Comparison of ENCODE assay signal across 8 cellular contexts in genomic region chr9:37471942-37472679, GRCh38.
DNase-seq lines count a peak whose midpoint lies in the region; ATAC-seq and TF ChIP-seq lines count a peak whose summit lies in the region.

No MANE protein-coding gene starts in this region.

- no peak for TF ChIP-seq CTCF in RWPE2 (IDR thresholded peaks at IDR 0.05; ENCODE audit: poor library complexity, severe bottlenecking)

- peaks cover 11% of the 10 kb centered on the region for H3K4me1 ChIP-seq in RWPE2 (ENCODE audit: insufficient read depth, poor library complexity, severe bottlenecking)
- H3K4me1 ChIP-seq in muscle layer of duodenum (ENCODE audit: control insufficient read depth in 1 of 2, insufficient read depth in 2 of 2, low read length in 2 of 2): peaks cover 0 to 7% of the 10 kb centered on the region in 2 donors

- ATAC-seq in RWPE2 (ENCODE audit: low read depth) (peak; percentile 93), GM21737 (IDR thresholded peaks at IDR 0.05; ENCODE audit: unreplicated experiment) (no peak)

- H3K36me3 ChIP-seq in RWPE2 (ENCODE audit: low read depth) (no peaks in the 10 kb centered on the region), muscle layer of duodenum (ENCODE audit: control insufficient read depth in 1 of 2, insufficient read depth in 2 of 2, low read length in 2 of 2) (no peaks in the 10 kb centered on the region)

- H3K27ac ChIP-seq in RWPE2 (ENCODE audit: poor library complexity, severe bottlenecking) (peak overlapping the region; percentile 96), epithelial cell of prostate (peak overlapping the region; percentile 86), muscle layer of duodenum (ENCODE audit: low read length) (peak overlapping the region; percentile 84)

- no peak for DNase-seq in RWPE2 (ENCODE audit: low spot score)
- no peak for DNase-seq in epithelial cell of prostate (ENCODE audit: low read depth, low spot score)
- DNase-seq in NOMO-1 treated with DMSO at 0.1 percent for 48 hours (lab: John Stamatoyannopoulos, UW; ENCODE audit: unreplicated experiment): no peak
- DNase-seq in HUDEP-2 (lab: John Stamatoyannopoulos, UW; ENCODE audit: unreplicated experiment in 76 of 76): no peak
- DNase-seq in epidermal melanocyte (ENCODE audit: insufficient read length, low spot score): no peak

- H3K4me3 ChIP-seq in GM08714 (ENCODE audit: low read length) (peak overlapping the region; percentile 58; the same call in 1 of the 2 replicates), RWPE2 (ENCODE audit: severe bottlenecking) (peak overlapping the region; percentile 20), muscle layer of duodenum (ENCODE audit: low read depth in 1 of 2, low read length in 2 of 2) (peak overlapping the region; percentile 48 to 59)

- H3K9me3 ChIP-seq in RWPE2 (ENCODE audit: severe bottlenecking): no peaks in the 10 kb centered on the region
- no peaks in the 10 kb centered on the region for H3K9me3 ChIP-seq in muscle layer of duodenum (ENCODE audit: control insufficient read depth in 1 of 2, low read length in 2 of 2)

- H3K27me3 ChIP-seq in RWPE2 (ENCODE audit: insufficient read depth, poor library complexity, severe bottlenecking) (no peaks in the 10 kb centered on the region), muscle layer of duodenum (ENCODE audit: low read depth, low read length) (no peaks in the 10 kb centered on the region)
